ENCODE assay signal across 8 cellular contexts in the genomic region with DNA sequence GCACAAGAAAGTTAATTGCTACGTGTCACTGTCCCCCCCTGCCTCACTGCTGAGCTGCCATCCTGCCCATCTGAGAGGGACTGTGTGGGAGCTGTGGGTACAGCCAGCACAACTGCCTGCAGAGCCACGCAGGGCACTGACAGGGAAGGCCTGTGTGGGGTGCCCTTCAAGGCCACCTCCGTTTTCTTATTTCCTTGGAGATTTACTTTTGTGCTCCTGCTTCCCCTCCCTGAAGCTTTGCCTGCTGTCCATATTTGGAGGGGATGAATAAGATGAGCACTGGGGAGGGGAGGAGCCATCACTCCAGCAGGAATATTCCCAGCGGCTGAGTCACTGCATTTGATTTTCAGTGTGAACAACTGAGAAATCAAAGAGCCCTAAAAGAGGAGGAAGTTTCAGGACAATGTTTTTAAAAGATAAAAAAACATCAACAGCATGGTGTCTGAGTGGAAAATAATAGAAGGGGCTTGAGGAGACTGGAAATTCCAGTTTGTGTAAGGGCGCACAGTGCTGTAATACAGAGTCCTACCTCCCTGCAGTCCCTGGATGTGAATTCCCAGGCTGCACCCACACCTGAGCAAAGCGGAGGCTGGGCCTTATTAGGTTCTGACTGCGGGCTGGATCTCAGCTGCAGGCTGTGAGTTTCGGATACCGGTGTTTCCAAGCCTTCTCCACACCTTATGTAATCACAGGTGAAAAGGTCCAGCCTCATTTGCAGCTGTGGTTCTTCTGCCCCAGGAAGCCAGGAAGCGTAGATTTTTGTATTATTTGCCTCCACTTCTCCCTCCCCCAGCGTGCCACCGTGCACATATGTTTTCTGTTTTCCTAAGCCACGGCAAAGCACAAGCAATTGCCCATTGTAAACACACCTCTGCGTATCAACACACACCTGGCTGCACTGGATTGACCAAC.
A peak's percentile ranks its signal among the peaks of the same experiment; 100 is the strongest.
DNase-seq lines count a peak whose midpoint lies in the region; ATAC-seq and TF ChIP-seq lines count a peak whose summit lies in the region.

No MANE protein-coding gene starts in this region.

- 70% methylated on average over 14 of the region's 14 CpGs for WGBS in right cardiac atrium

- H3K9me3 ChIP-seq in WERI-Rb-1 (ENCODE audit: severe bottlenecking) (no peaks in the 10 kb centered on the region), right cardiac atrium (ENCODE audit: control insufficient read depth, low read length) (no peaks in the 10 kb centered on the region)

- H3K27ac ChIP-seq in WERI-Rb-1 (no peak overlapping the region), right cardiac atrium (ENCODE audit: low read length) (no peak overlapping the region)

- peaks cover 12% of the 10 kb centered on the region for H3K4me1 ChIP-seq in right cardiac atrium (ENCODE audit: control insufficient read depth, insufficient read depth, low read length)

- H3K4me3 ChIP-seq in WERI-Rb-1 (ENCODE audit: low read depth, low read length): no peak overlapping the region
- H3K4me3 ChIP-seq in right cardiac atrium (ENCODE audit: low read length): no peak overlapping the region

- ATAC-seq in right cardiac atrium (peak; percentile 63 to 88), GM18861 (IDR thresholded peaks at IDR 0.05; ENCODE audit: unreplicated experiment) (no peak)

- TF ChIP-seq CTCF in WERI-Rb-1 (IDR thresholded peaks at IDR 0.05; ENCODE audit: low read depth, low read length) (no peak), GM20000 (IDR thresholded peaks at IDR 0.05; ENCODE audit: extremely low read depth, missing control alignments) (no peak)

- H3K27me3 ChIP-seq in WERI-Rb-1 (ENCODE audit: insufficient read depth, low read depth, severe bottlenecking) (no peaks in the 10 kb centered on the region), right cardiac atrium (ENCODE audit: control insufficient read depth, insufficient read depth) (no peaks in the 10 kb centered on the region)

- intact Hi-C loops in right cardiac atrium (cut with DNase I): no loop called here

- no peaks in the 10 kb centered on the region for H3K36me3 ChIP-seq in WERI-Rb-1

- DNase-seq in A172 (ENCODE audit: low spot score): peak; percentile 68
- DNase-seq in HT-29 (ENCODE audit: low spot score): peak; percentile 78
- DNase-seq in WERI-Rb-1: peak; percentile 22
- DNase-seq in right cardiac atrium: no peak
- DNase-seq in stromal cell of bone marrow (ENCODE audit: low read depth): peak; percentile 69
- DNase-seq in middle frontal gyrus (ENCODE audit: extremely low spot score, low spot score): no peak
- no peak for DNase-seq in GM20000 (ENCODE audit: low spot score)

Comparison
In these comparisons a context has a peak if more than half of its experiments do, and no peak if none do; other contexts are left out.
1. DNase-seq: peak in A172 (single experiment), HT-29 (single experiment), WERI-Rb-1 (single experiment) and stromal cell of bone marrow (single experiment); none in right cardiac atrium (0 of 3), middle frontal gyrus (single experiment) and GM20000 (single experiment).